9 cellular contexts compared by ENCODE assay signal in genomic region chr7:139362302-139362701, GRCh38. TPM values are rescaled to one million over a fixed set of nuclear protein-coding genes. Genes with fewer than 3 reads are reported as not detected.
A peak's percentile ranks its signal among the peaks of the same experiment; 100 is the strongest.
DNase-seq lines count a peak whose midpoint lies in the region; ATAC-seq and TF ChIP-seq lines count a peak whose summit lies in the region.
"Had no signal": no experiment of that assay in that cellular context is flagged by ENCODE, and none has a peak within 500 bp of the region (broad histone marks: within the 10 kb centered on the region; RNA-seq: fewer than 3 reads in every experiment).

No MANE protein-coding gene starts in this region.

- no peak overlapping the region for H4K8ac ChIP-seq in mesenchymal stem cell (ENCODE audit: low read length)

- CTCF ChIA-PET in activated naive CD4-positive, alpha-beta T cell treated with anti-CD3 and anti-CD28 coated beads, Interleukin-2, amount 10 ng/mL, durations not matched to agents 7 days and 5 days (lab: Charles Lee) = no interaction called here

- H3K9me3 Mint-ChIP-seq in activated naive CD8-positive, alpha-beta T cell treated with anti-CD3 and anti-CD28 coated beads for 36 hours = no peaks in the 10 kb centered on the region
- no peaks in the 10 kb centered on the region for H3K9me3 Mint-ChIP-seq in activated naive CD4-positive, alpha-beta T cell treated with anti-CD3 and anti-CD28 coated beads, Interleukin-2, amount 10 ng/mL, durations not matched to agents 7 days and 5 days

- H3K9ac ChIP-seq in HUES48 (ENCODE audit: low read depth, low read length) = no peak overlapping the region
- peak overlapping the region; percentile 98 for H3K9ac ChIP-seq in mesenchymal stem cell (ENCODE audit: low read length)

- peak overlapping the region; percentile 73 for H3K4me3 Mint-ChIP-seq in activated naive CD8-positive, alpha-beta T cell treated with anti-CD3 and anti-CD28 coated beads for 36 hours
- H3K4me3 Mint-ChIP-seq in activated naive CD4-positive, alpha-beta T cell treated with anti-CD3 and anti-CD28 coated beads, Interleukin-2, amount 10 ng/mL, durations not matched to agents 7 days and 5 days = no peak overlapping the region

- H3K9me3 ChIP-seq in HUES48 (ENCODE audit: control insufficient read depth, insufficient read depth, low read length) (no peaks in the 10 kb centered on the region), mesenchymal stem cell (ENCODE audit: control insufficient read depth, low read length) (no peaks in the 10 kb centered on the region), stomach (no peaks in the 10 kb centered on the region)

- H3K36me3 Mint-ChIP-seq in activated naive CD8-positive, alpha-beta T cell treated with anti-CD3 and anti-CD28 coated beads for 36 hours = peaks cover 50% of the 10 kb centered on the region
- peaks cover 28% of the 10 kb centered on the region for H3K36me3 Mint-ChIP-seq in activated naive CD4-positive, alpha-beta T cell treated with anti-CD3 and anti-CD28 coated beads, Interleukin-2, amount 10 ng/mL, durations not matched to agents 7 days and 5 days

- no peak overlapping the region for H2AK5ac ChIP-seq in mesenchymal stem cell (ENCODE audit: low read length, severe bottlenecking)

- H3K27ac ChIP-seq in HUES48 (ENCODE audit: low read depth, low read length) (no peak overlapping the region), mesenchymal stem cell (ENCODE audit: low read length, poor library complexity, severe bottlenecking) (no peak overlapping the region), stomach (no peak overlapping the region)

- H2BK15ac ChIP-seq in mesenchymal stem cell (ENCODE audit: low read depth, poor library complexity, severe bottlenecking) = no peak overlapping the region

- no peaks in the 10 kb centered on the region for H3K27me3 Mint-ChIP-seq in activated naive CD8-positive, alpha-beta T cell treated with anti-CD3 and anti-CD28 coated beads for 36 hours
- no peaks in the 10 kb centered on the region for H3K27me3 Mint-ChIP-seq in activated naive CD4-positive, alpha-beta T cell treated with anti-CD3 and anti-CD28 coated beads, Interleukin-2, amount 10 ng/mL, durations not matched to agents 7 days and 5 days

- H3K23ac ChIP-seq in mesenchymal stem cell (ENCODE audit: low read length in 2 of 2) = no peak overlapping the region

- ATAC-seq in HG02885 (IDR thresholded peaks at IDR 0.05; ENCODE audit: poor library complexity, unreplicated experiment) = no peak

- H3K36me3 ChIP-seq in HUES48 (ENCODE audit: control insufficient read depth, insufficient read depth, low read length) (peaks cover 30% of the 10 kb centered on the region), mesenchymal stem cell (ENCODE audit: control insufficient read depth in 1 of 2, insufficient read depth in 2 of 2, low read depth in 1 of 2, low read length in 2 of 2) (peaks cover 3 to 33% of the 10 kb centered on the region in 2 experiments), stomach (peaks cover 0 to 26% (median 9%) of the 10 kb centered on the region in 4 donors)

- H3K79me1 ChIP-seq in mesenchymal stem cell (replicated peaks; ENCODE audit: low read length, poor library complexity, severe bottlenecking) = peaks cover 2% of the 10 kb centered on the region

- no peak overlapping the region for H3K18ac ChIP-seq in mesenchymal stem cell (ENCODE audit: low read depth in 1 of 2, low read length in 2 of 2)

- no peak overlapping the region for H2BK5ac ChIP-seq in mesenchymal stem cell (ENCODE audit: low read depth, low read length, poor library complexity, severe bottlenecking)

- TF ChIP-seq EP300 in stomach (IDR thresholded peaks at IDR 0.05) = no peak

- H3K27me3 ChIP-seq in HUES48 (ENCODE audit: control insufficient read depth, insufficient read depth, low read length) (no peaks in the 10 kb centered on the region), mesenchymal stem cell (ENCODE audit: control insufficient read depth in 1 of 2, insufficient read depth in 1 of 2, low read length in 2 of 2) (no peaks in the 10 kb centered on the region), stomach (no peaks in the 10 kb centered on the region)

- no peak for TF ChIP-seq CTCF in stomach (IDR thresholded peaks at IDR 0.05)

- H3K4me3 ChIP-seq in HUES48 (ENCODE audit: low read depth, low read length) = peak overlapping the region; percentile 95
- peak overlapping the region in 1 of 2 experiments; percentile 98 for H3K4me3 ChIP-seq in mesenchymal stem cell (ENCODE audit: insufficient read depth in 1 of 2, low read depth in 1 of 2, low read length in 2 of 2)
- H3K4me3 ChIP-seq in stomach = no peak overlapping the region

- H3K14ac ChIP-seq in mesenchymal stem cell (ENCODE audit: low read length in 2 of 2) = no peak overlapping the region

- no peak overlapping the region for H2BK120ac ChIP-seq in mesenchymal stem cell (ENCODE audit: low read depth, low read length)

- TF ChIP-seq POLR2A in stomach (IDR thresholded peaks at IDR 0.05) = no peak

- H3K27ac Mint-ChIP-seq in activated naive CD8-positive, alpha-beta T cell treated with anti-CD3 and anti-CD28 coated beads for 36 hours = peak overlapping the region; percentile 51
- H3K27ac Mint-ChIP-seq in activated naive CD4-positive, alpha-beta T cell treated with anti-CD3 and anti-CD28 coated beads, Interleukin-2, amount 10 ng/mL, durations not matched to agents 7 days and 5 days = no peak overlapping the region

- H2BK12ac ChIP-seq in mesenchymal stem cell (ENCODE audit: low read length in 2 of 2) = no peak overlapping the region

- H3K4ac ChIP-seq in mesenchymal stem cell (ENCODE audit: low read depth in 1 of 2, low read length in 2 of 2) = no peak overlapping the region

- H3K4me1 ChIP-seq in HUES48 (ENCODE audit: control insufficient read depth, insufficient read depth, low read length) (peaks cover 13% of the 10 kb centered on the region), mesenchymal stem cell (ENCODE audit: control insufficient read depth, insufficient read depth, low read depth, low read length) (peaks cover 3% of the 10 kb centered on the region), stomach (peaks cover 29 to 76% (median 50%) of the 10 kb centered on the region in 4 donors)

- WGBS in mesenchymal stem cell = 73% methylated on average over 2 of the region's 3 CpGs
- WGBS in stomach, 5 donors = 48 to 60% (median 55%) methylated on average over 3 of the region's 3 CpGs

- intact Hi-C loops in stomach (cut with DNase I; ENCODE audit: low total_unique reads) = no loop called here

- DNase-seq in DMS 273 (lab: John Stamatoyannopoulos, UW; ENCODE audit: unreplicated experiment) (peak; percentile 69), mesenchymal stem cell (no peak), stomach (no peak), SHP77 (lab: John Stamatoyannopoulos, UW) (no peak)
- DNase-seq in activated naive CD8-positive, alpha-beta T cell treated with anti-CD3 and anti-CD28 coated beads for 36 hours = no peak
- DNase-seq in activated naive CD4-positive, alpha-beta T cell treated with anti-CD3 and anti-CD28 coated beads, Interleukin-2, amount 10 ng/mL, durations not matched to agents 7 days and 5 days = no peak
- DNase-seq: GDM1 had no signal

- H2AFZ ChIP-seq in mesenchymal stem cell (ENCODE audit: low read depth, low read length) = no peak overlapping the region

- H3K4me2 ChIP-seq in mesenchymal stem cell (ENCODE audit: low read length, poor library complexity, severe bottlenecking) = no peak overlapping the region

- H3K4me1 Mint-ChIP-seq in activated naive CD8-positive, alpha-beta T cell treated with anti-CD3 and anti-CD28 coated beads for 36 hours = peaks cover 42% of the 10 kb centered on the region
- H3K4me1 Mint-ChIP-seq in activated naive CD4-positive, alpha-beta T cell treated with anti-CD3 and anti-CD28 coated beads, Interleukin-2, amount 10 ng/mL, durations not matched to agents 7 days and 5 days = peaks cover 50% of the 10 kb centered on the region

- no peak overlapping the region for H4K91ac ChIP-seq in mesenchymal stem cell (ENCODE audit: low read length)

RNA-seq across cellular contexts. Expression of gene LUC7L2, which starts 2.6 kb away (rescaled TPM):
- total RNA-seq in activated naive CD8-positive, alpha-beta T cell treated with anti-CD3 and anti-CD28 coated beads for 36 hours = 100 to 1,000 TPM; 150 to 156 TPM
- 35.7 TPM for polyA plus RNA-seq in mesenchymal stem cell (2013, experiment 1 of 2)
- polyA plus RNA-seq in mesenchymal stem cell (2013, experiment 2 of 2) = 37.0 TPM
- 100 to 1,000 TPM in 2 of 5 donors, 10 to 100 TPM in 3; 42.4 to 133 (median 93.7) TPM for total RNA-seq in stomach
- polyA plus RNA-seq in stomach = 10 to 100 TPM; 20.5 to 40.2 (median 31.8) TPM

RNA-seq across cellular contexts. Expression of gene FMC1, which starts 21.2 kb away (rescaled TPM):
- total RNA-seq in activated naive CD8-positive, alpha-beta T cell treated with anti-CD3 and anti-CD28 coated beads for 36 hours = 1 to 10 TPM; 6.3 to 7.7 TPM
- polyA plus RNA-seq in mesenchymal stem cell (2013, experiment 1 of 2) = 32.5 TPM
- polyA plus RNA-seq in mesenchymal stem cell (2013, experiment 2 of 2) = 31.7 TPM
- 10 to 100 TPM in 3 of 5 donors, 1 to 10 TPM in 1, not detected in 1; 6.2 to 13.6 (median 11.0) TPM for total RNA-seq in stomach
- 10 to 100 TPM; 21.5 to 42.6 (median 23.5) TPM for polyA plus RNA-seq in stomach
